In genomic region chr7:132080967-132081668, GRCh38 we compare ENCODE assay signal across 15 cellular contexts.
DNase-seq lines count a peak whose midpoint lies in the region; ATAC-seq and TF ChIP-seq lines count a peak whose summit lies in the region.
"Had no signal": no experiment of that assay in that cellular context is flagged by ENCODE, and none has a peak within 500 bp of the region (broad histone marks: within the 10 kb centered on the region; RNA-seq: fewer than 3 reads in every experiment).

No MANE protein-coding gene starts in this region.

- H2AFZ ChIP-seq in GM23338 = no peak overlapping the region

- intact Hi-C loops in heart left ventricle (cut with DNase I) = loop anchor here in 1 of 10 donors (5.0 kb wide), 1 partner anchor 66 kb away; no protein-coding TSS in a partner anchor
- intact Hi-C loops in sciatic nerve (cut with DNase I) = no loop called here

- no peak overlapping the region for H3K4me2 ChIP-seq in GM23338

- peak in 3 of 4 donors; percentile 36 to 75 (median 61) for ATAC-seq in heart left ventricle
- peak; percentile 93 for ATAC-seq in sciatic nerve
- ATAC-seq in GM19035 (IDR thresholded peaks at IDR 0.05; ENCODE audit: unreplicated experiment) = no peak
- no peak for ATAC-seq in HG03565 (IDR thresholded peaks at IDR 0.05; ENCODE audit: unreplicated experiment)
- ATAC-seq in GM23338 = no peak
- ATAC-seq: activated T-cell treated with anti-CD3 and anti-CD28 coated beads, Interleukin-2, amount 50 U/mL, for 72 hours had no signal

- TF ChIP-seq CTCF in AG09309 (IDR thresholded peaks at IDR 0.05; ENCODE audit: control insufficient read depth, insufficient read depth, low read depth, low read length, missing control alignments) = no peak
- TF ChIP-seq CTCF in heart left ventricle (IDR thresholded peaks at IDR 0.05) = no peak
- no peak for TF ChIP-seq CTCF in GM23338 (conservative IDR thresholded peaks at IDR 0.05; ENCODE audit: low read depth in 2 of 2)

- no peaks in the 10 kb centered on the region for H4K20me1 ChIP-seq in GM23338 (replicated peaks; ENCODE audit: insufficient read depth)

- H3K4me3 Mint-ChIP-seq in GM23338 = no peak overlapping the region
- H3K4me3 Mint-ChIP-seq: endodermal cell had no signal

- peaks cover 11% of the 10 kb centered on the region for H3K9me2 ChIP-seq in GM23338 (ENCODE audit: insufficient read depth)

- no peaks in the 10 kb centered on the region for H3K9me3 Mint-ChIP-seq in GM23338
- H3K9me3 Mint-ChIP-seq: activated T-cell treated with anti-CD3 and anti-CD28 coated beads, Interleukin-2, amount 50 U/mL, for 72 hours; endodermal cell had no signal

- no peak overlapping the region for H3K27ac ChIP-seq in heart left ventricle
- no peak overlapping the region for H3K27ac ChIP-seq in GM23338 (ENCODE audit: low read depth)
- H3K27ac ChIP-seq: right lobe of liver had no signal

- no peak for TF ChIP-seq POLR2A in heart left ventricle (IDR thresholded peaks at IDR 0.05)

- H3F3A ChIP-seq in GM23338 (replicated peaks; ENCODE audit: low read depth) = no peaks in the 10 kb centered on the region

- WGBS in heart left ventricle, 4 donors = 61 to 70% (median 65%) methylated on average over 6 of the region's 6 CpGs

- H3K27me3 ChIP-seq in heart left ventricle (peaks cover 0 to 4% (median 0%) of the 10 kb centered on the region in 9 donors), GM23338 (ENCODE audit: insufficient read depth) (no peaks in the 10 kb centered on the region)
- H3K27me3 ChIP-seq: right lobe of liver had no signal

- no peaks in the 10 kb centered on the region for H3K36me3 ChIP-seq in heart left ventricle
- H3K36me3 ChIP-seq in GM23338 (ENCODE audit: insufficient read depth) = no peaks in the 10 kb centered on the region
- H3K36me3 ChIP-seq: right lobe of liver had no signal

- peaks cover 0 to 24% (median 12%) of the 10 kb centered on the region in 12 donors for H3K4me1 ChIP-seq in heart left ventricle
- H3K4me1 ChIP-seq in GM23338 (ENCODE audit: insufficient read depth) = no peaks in the 10 kb centered on the region
- H3K4me1 ChIP-seq: right lobe of liver had no signal

- no peak overlapping the region for H3K27ac Mint-ChIP-seq in GM23338
- H3K27ac Mint-ChIP-seq: activated T-cell treated with anti-CD3 and anti-CD28 coated beads, Interleukin-2, amount 50 U/mL, for 72 hours; endodermal cell had no signal

- DNase-seq in AG09309 (ENCODE audit: low read depth) (peak; percentile 54), RPMI7951 (ENCODE audit: low read depth) (peak; percentile 46), heart left ventricle (no peak), sciatic nerve (ENCODE audit: low spot score) (no peak), GM23338 (ENCODE audit: low spot score) (no peak)
- DNase-seq in activated CD4-positive, alpha-beta T cell treated with anti-CD3 and anti-CD28 coated beads, Interleukin-2, amount 50 U/mL, for 1 hour = no peak
- DNase-seq: activated CD4-positive, CD25-positive, alpha-beta regulatory T cell; activated T-cell treated with anti-CD3 and anti-CD28 coated beads, Interleukin-2, amount 50 U/mL, for 72 hours; DND-41; endodermal cell; NCI-H2107; right lobe of liver; trophoblast cell had no signal

- peaks cover 3% of the 10 kb centered on the region for H3K27me3 Mint-ChIP-seq in GM23338 (ENCODE audit: insufficient read depth, low read depth, poor library complexity)

- no peaks in the 10 kb centered on the region for H3K79me2 ChIP-seq in GM23338 (replicated peaks; ENCODE audit: insufficient read depth)

- peaks cover 12% of the 10 kb centered on the region for H3K4me1 Mint-ChIP-seq in GM23338
- H3K4me1 Mint-ChIP-seq: endodermal cell had no signal

- no peaks in the 10 kb centered on the region for H3K36me3 Mint-ChIP-seq in GM23338 (ENCODE audit: low read depth)

- H3K4me3 ChIP-seq in AG09309 (ENCODE audit: control insufficient read depth, low read depth, low read length) (no peak overlapping the region), heart left ventricle (no peak overlapping the region), GM23338 (no peak overlapping the region)
- H3K4me3 ChIP-seq: right lobe of liver had no signal

- H3K9me3 ChIP-seq in heart left ventricle = no peaks in the 10 kb centered on the region
- H3K9me3 ChIP-seq: right lobe of liver had no signal

TF ChIP-seq in GM23338, 12 proteins besides CTCF, POLR2A, EP300 and RAD21 (continues in another document):
- TF ChIP-seq ZNF331 (CRISPR knock-in tag; IDR thresholded peaks at IDR 0.05; ENCODE audit: low read depth) = no peak
- no peak for TF ChIP-seq ZNF114 (CRISPR knock-in tag; IDR thresholded peaks at IDR 0.05)
- no peak for TF ChIP-seq POLR2AphosphoS5 (IDR thresholded peaks at IDR 0.05; ENCODE audit: low read depth)
- TF ChIP-seq CREB1 (CRISPR knock-in tag; IDR thresholded peaks at IDR 0.05; ENCODE audit: low read depth) = no peak
- no peak for TF ChIP-seq ZNF462 (CRISPR knock-in tag; IDR thresholded peaks at IDR 0.05)

Comparison
In these comparisons a context has a peak if more than half of its experiments do, and no peak if none do; other contexts are left out.
1. DNase-seq: peak in AG09309 (single experiment) and RPMI7951 (single experiment); none in heart left ventricle (0 of 5), sciatic nerve (single experiment), activated CD4-positive, alpha-beta T cell treated with anti-CD3 and anti-CD28 coated beads, Interleukin-2, amount 50 U/mL, for 1 hour (single experiment) and GM23338 (single experiment).
2. ATAC-seq: peak in heart left ventricle (3 of 4) and sciatic nerve (single experiment); none in GM19035 (single experiment), HG03565 (single experiment) and GM23338 (single experiment).